In the genomic region with DNA sequence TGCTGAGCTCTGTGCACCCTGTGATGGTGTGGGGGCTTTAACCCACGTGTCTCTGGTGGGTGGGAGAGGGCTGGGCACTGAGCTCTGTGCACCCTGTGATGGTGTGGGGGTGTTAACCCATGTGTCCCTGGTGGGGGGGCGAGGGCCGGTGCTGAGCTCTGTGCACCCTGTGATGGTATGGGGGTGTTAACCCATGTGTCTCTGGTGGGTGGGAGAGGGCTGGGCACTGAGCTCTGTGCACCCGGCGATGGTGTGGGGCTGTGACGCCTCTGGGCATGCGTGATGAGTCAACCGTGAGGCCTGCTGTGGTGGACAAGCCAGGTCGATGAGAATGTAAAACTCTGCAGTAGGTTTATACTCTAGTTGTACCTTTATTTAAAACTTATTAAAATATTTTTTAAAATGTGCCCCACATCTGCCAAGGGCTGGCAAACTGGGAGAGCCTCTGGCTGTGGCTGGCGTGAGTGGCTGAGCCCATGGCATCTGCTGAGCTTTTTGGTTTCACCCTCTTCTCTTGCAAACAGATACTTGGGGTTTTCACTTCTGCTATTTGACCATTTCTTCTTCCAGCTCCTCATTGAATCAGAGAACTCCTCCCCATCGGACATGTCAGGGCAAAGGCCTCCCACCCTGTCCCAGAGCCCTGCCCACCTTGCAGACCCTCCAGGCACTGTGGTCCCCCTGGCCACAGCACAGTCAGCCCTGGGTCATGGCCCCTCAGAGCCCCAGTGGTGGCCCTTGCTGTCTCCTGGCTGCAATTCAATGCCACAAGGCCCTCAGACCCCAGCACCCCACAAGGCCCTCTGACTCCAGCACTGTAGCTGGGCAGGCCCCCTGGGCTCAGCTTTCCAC, we compare ENCODE assay signal across 8 cellular contexts. TPM values are rescaled to one million over a fixed set of nuclear protein-coding genes. Genes with fewer than 3 reads are reported as not detected.
A peak's percentile ranks its signal among the peaks of the same experiment; 100 is the strongest.
DNase-seq lines count a peak whose midpoint lies in the region; ATAC-seq and TF ChIP-seq lines count a peak whose summit lies in the region.

No MANE protein-coding gene starts in this region.

- H3K4ac ChIP-seq in mesendoderm (ENCODE audit: low read depth, low read length) = no peak overlapping the region

- DNase-seq in T-helper 2 cell treated with Interferon-gamma antibody and Interleukin-4, amounts not matched to agents 5 μg/mL and 100 μg/mL, for 36 hours (ENCODE audit: low spot score) = no peak
- DNase-seq in T-helper 2 cell = no peak
- DNase-seq in MV-4-11 (lab: John Stamatoyannopoulos, UW) = peak; percentile 92
- DNase-seq in pons (ENCODE audit: low spot score) = peak; percentile 42
- DNase-seq in Caco-2 = no peak
- DNase-seq in NCI-H146 treated with DMSO at 0.1 percent for 48 hours (lab: John Stamatoyannopoulos, UW; ENCODE audit: unreplicated experiment) = no peak
- no peak for DNase-seq in mesendoderm

- no peaks in the 10 kb centered on the region for H3K4me1 ChIP-seq in Caco-2
- H3K4me1 ChIP-seq in mesendoderm (ENCODE audit: control insufficient read depth, low read depth, low read length) = no peaks in the 10 kb centered on the region

- H3K9me3 ChIP-seq in Caco-2 = no peaks in the 10 kb centered on the region

- no peak overlapping the region for H3K4me3 ChIP-seq in Caco-2 (ENCODE audit: low read depth, low read length)
- H3K4me3 ChIP-seq in mesendoderm (ENCODE audit: low read length) = no peak overlapping the region

- no peak overlapping the region for H3K9ac ChIP-seq in mesendoderm (ENCODE audit: low read length)

- ATAC-seq in HG02588 (IDR thresholded peaks at IDR 0.05; ENCODE audit: unreplicated experiment) = peak; percentile 73

- no TSS peak for BruUV-seq in Caco-2 (replicated peaks; lab: Mats Ljungman, UMichigan)

- no peaks in the 10 kb centered on the region for H3K27me3 Mint-ChIP-seq in T-helper 2 cell treated with Interferon-gamma antibody and Interleukin-4, amounts not matched to agents 5 μg/mL and 100 μg/mL, for 36 hours (ENCODE audit: low read depth)
- H3K27me3 Mint-ChIP-seq in Caco-2 (ENCODE audit: insufficient read depth, unreplicated experiment) = no peaks in the 10 kb centered on the region

- no CpG with 5 or more reads among the region's 11 CpGs for WGBS in mesendoderm (ENCODE audit: extremely low coverage, insufficient coverage, low lambda C conversion rate)

- H3K4me3 Mint-ChIP-seq in T-helper 2 cell treated with Interferon-gamma antibody and Interleukin-4, amounts not matched to agents 5 μg/mL and 100 μg/mL, for 36 hours = no peak overlapping the region
- H3K4me3 Mint-ChIP-seq in Caco-2 (ENCODE audit: unreplicated experiment) = no peak overlapping the region

- H3K27me3 ChIP-seq in Caco-2 (replicated peaks; ENCODE audit: control insufficient read depth, insufficient read depth, low read length) (no peaks in the 10 kb centered on the region), mesendoderm (ENCODE audit: insufficient read depth, low read length, poor library complexity) (no peaks in the 10 kb centered on the region)

- no peak overlapping the region for H3K23ac ChIP-seq in mesendoderm (ENCODE audit: low read length)

- peak overlapping the region; percentile 76 for H3K27ac Mint-ChIP-seq in T-helper 2 cell treated with Interferon-gamma antibody and Interleukin-4, amounts not matched to agents 5 μg/mL and 100 μg/mL, for 36 hours
- H3K27ac Mint-ChIP-seq in Caco-2 (ENCODE audit: unreplicated experiment) = no peak overlapping the region

- no peak overlapping the region for H3K4me2 ChIP-seq in mesendoderm (ENCODE audit: low read length)

- H4K8ac ChIP-seq in mesendoderm (ENCODE audit: low read depth, low read length) = no peak overlapping the region

- H3K9me3 Mint-ChIP-seq in T-helper 2 cell treated with Interferon-gamma antibody and Interleukin-4, amounts not matched to agents 5 μg/mL and 100 μg/mL, for 36 hours = no peaks in the 10 kb centered on the region
- peaks cover 14% of the 10 kb centered on the region for H3K9me3 Mint-ChIP-seq in Caco-2 (ENCODE audit: unreplicated experiment)

- H3K18ac ChIP-seq in mesendoderm (ENCODE audit: low read length) = no peak overlapping the region

- H2AK5ac ChIP-seq in mesendoderm (ENCODE audit: low read length) = no peak overlapping the region

- no peak overlapping the region for H2BK5ac ChIP-seq in mesendoderm (ENCODE audit: low read length)

- CTCF ChIA-PET in Caco-2 (lab: Charles Lee) = no interaction called here

- no peak overlapping the region for H3K56ac ChIP-seq in mesendoderm (ENCODE audit: low read length)

- peaks cover 16% of the 10 kb centered on the region for H3K4me1 Mint-ChIP-seq in T-helper 2 cell treated with Interferon-gamma antibody and Interleukin-4, amounts not matched to agents 5 μg/mL and 100 μg/mL, for 36 hours (ENCODE audit: low read depth)
- no peaks in the 10 kb centered on the region for H3K4me1 Mint-ChIP-seq in Caco-2 (ENCODE audit: low read depth, unreplicated experiment)

- no peak overlapping the region for H3K27ac ChIP-seq in mesendoderm (ENCODE audit: low read depth, low read length)

- no peak overlapping the region for H2BK120ac ChIP-seq in mesendoderm (ENCODE audit: low read depth, low read length)

- H2BK15ac ChIP-seq in mesendoderm (replicated peaks; ENCODE audit: low read depth) = no peak overlapping the region

- H3K36me3 ChIP-seq in Caco-2 (ENCODE audit: control insufficient read depth, insufficient read depth, low read length) = no peaks in the 10 kb centered on the region
- H3K36me3 ChIP-seq in mesendoderm (ENCODE audit: control insufficient read depth, insufficient read depth, low read length) = no peaks in the 10 kb centered on the region

- peaks cover 38% of the 10 kb centered on the region for H3K36me3 Mint-ChIP-seq in T-helper 2 cell treated with Interferon-gamma antibody and Interleukin-4, amounts not matched to agents 5 μg/mL and 100 μg/mL, for 36 hours (ENCODE audit: low read depth)
- no peaks in the 10 kb centered on the region for H3K36me3 Mint-ChIP-seq in Caco-2 (ENCODE audit: insufficient read depth, unreplicated experiment)

- H3K79me2 ChIP-seq in mesendoderm (ENCODE audit: control insufficient read depth, insufficient read depth, low read length) = no peaks in the 10 kb centered on the region

- POLR2A ChIA-PET in Caco-2 (lab: Charles Lee) = no interaction called here

- no peak overlapping the region for H4K5ac ChIP-seq in mesendoderm (ENCODE audit: low read length)

- no peaks in the 10 kb centered on the region for H3K79me1 ChIP-seq in mesendoderm (ENCODE audit: low read length)

- no peak for TF ChIP-seq CTCF in Caco-2 (IDR thresholded peaks at IDR 0.05; ENCODE audit: insufficient read depth in 1 of 2, low read depth in 1 of 2, low read length in 1 of 2, severe bottlenecking in 1 of 2, unreplicated experiment in 1 of 2)

- intact Hi-C loops in Caco-2 (cut with micrococcal nuclease; ENCODE audit: unreplicated experiment) = no loop called here

RNA-seq across cellular contexts. Expression of a gene that starts 18.5 kb away (rescaled TPM):
- 41.9 and 44.5 TPM in 2 replicates for total RNA-seq in Caco-2 (2022)
- polyA plus RNA-seq in mesendoderm (2013, experiment 1 of 2) = 16.9 TPM
- polyA plus RNA-seq in mesendoderm (2013, experiment 2 of 2) = 16.9 TPM

Comparison
In these comparisons a context has a peak if more than half of its experiments do, and no peak if none do; other contexts are left out.
1. DNase-seq: peak in MV-4-11 (single experiment) and pons (single experiment); none in T-helper 2 cell treated with Interferon-gamma antibody and Interleukin-4, amounts not matched to agents 5 μg/mL and 100 μg/mL, for 36 hours (single experiment), T-helper 2 cell (0 of 5), Caco-2 (0 of 2), NCI-H146 treated with DMSO at 0.1 percent for 48 hours (single experiment) and mesendoderm (single experiment).